Comparison of ENCODE assay signal across 29 cellular contexts in the genomic region with DNA sequence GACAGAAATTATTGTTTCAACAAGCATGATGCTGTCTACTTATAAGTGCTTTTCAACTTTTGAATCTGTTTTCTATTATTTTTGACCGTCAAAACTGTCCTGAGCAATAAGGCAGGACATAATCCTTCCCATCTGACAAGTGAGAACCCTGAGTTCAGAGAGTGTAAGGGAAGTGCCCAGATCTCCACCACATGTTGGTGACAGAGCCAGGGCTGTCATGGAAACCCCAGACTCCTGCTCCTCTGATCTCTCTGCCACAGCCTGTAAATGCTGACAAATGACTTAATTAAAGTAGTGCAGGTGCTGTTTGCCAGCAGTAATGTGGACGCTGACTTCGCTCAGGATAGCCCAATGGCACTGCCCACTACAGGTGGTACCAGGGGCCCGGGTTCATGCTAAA. TPM values are rescaled to one million over a fixed set of nuclear protein-coding genes. Genes with fewer than 3 reads are reported as not detected.
A peak's percentile ranks its signal among the peaks of the same experiment; 100 is the strongest.
DNase-seq lines count a peak whose midpoint lies in the region; TF ChIP-seq lines count a peak whose summit lies in the region.
"Had no signal": no experiment of that assay in that cellular context is flagged by ENCODE, and none has a peak within 500 bp of the region (broad histone marks: within the 10 kb centered on the region; RNA-seq: fewer than 3 reads in every experiment).

No MANE protein-coding gene starts in this region.

- H3K4me1 ChIP-seq in SK-N-SH (ENCODE audit: control insufficient read depth in 1 of 2, insufficient read depth in 2 of 2, low read depth in 1 of 2, low read length in 1 of 2) (peaks cover 0 to 77% of the 10 kb centered on the region in 2 experiments; a peak in 3 of 4 replicates), neural progenitor cell (peaks cover 78% of the 10 kb centered on the region), A673 (ENCODE audit: insufficient read depth, low read length, poor library complexity, severe bottlenecking) (peaks cover 39% of the 10 kb centered on the region)

- DNase-seq in NCI-H1694 treated with DMSO at 0.1 percent for 48 hours (lab: John Stamatoyannopoulos, UW) (peak; percentile 41), NCI-H1694 (lab: John Stamatoyannopoulos, UW) (no peak), NCI-H1105 treated with DMSO at 0.1 percent for 48 hours (lab: John Stamatoyannopoulos, UW) (peak; percentile 51), SK-N-SH (peak; percentile 75), neural progenitor cell (ENCODE audit: low spot score) (no peak), A673 (ENCODE audit: low spot score) (no peak), AG08395 (ENCODE audit: low spot score) (no peak)
- DNase-seq in activated T-cell treated with anti-CD3 and anti-CD28 coated beads, Interleukin-2, amount 50 U/mL, for 1 hour: no peak
- DNase-seq: activated CD4-positive, alpha-beta T cell treated with anti-CD3 and anti-CD28 coated beads for 36 hours; activated T-cell treated with anti-CD3 and anti-CD28 coated beads, Interleukin-2, amount 50 U/mL, for 4 hours; brain microvascular endothelial cell; Caco-2; effector CD8-positive, alpha-beta T cell; EL; erythroblast; foreskin fibroblast; HCEC 1CT; left cardiac atrium; naive B cell; NCI-H1436 treated with DMSO at 0.1 percent for 48 hours; NCI-H446 treated with DMSO at 0.1 percent for 48 hours; Peyer's patch; stimulated activated CD4-positive, alpha-beta T cell treated with anti-CD3 and anti-CD28 coated beads, Interleukin-4, amount 100 ng/mL, for 1 hour; stimulated activated naive B cell treated with anti-CD40 and anti-IgM and Interleukin-4, amounts not matched to agents 10 μg/mL and 1 μg/mL and 100 μg/mL, for 72 hours; T-helper 17 cell had no signal

- peaks cover 9% of the 10 kb centered on the region for H3K27me3 Mint-ChIP-seq in neural progenitor cell (ENCODE audit: insufficient read depth, low read depth)
- H3K27me3 Mint-ChIP-seq: activated CD4-positive, alpha-beta T cell treated with anti-CD3 and anti-CD28 coated beads for 36 hours had no signal

- WGBS in SK-N-SH (ENCODE audit: low lambda C conversion rate): 13% methylated on average over 2 of the region's 4 CpGs

- POLR2A ChIA-PET in SK-N-SH (lab: Yijun Ruan, JAX) (no interaction called here), A673 (lab: Charles Lee; ENCODE audit: low non-redundant PET) (no interaction called here)

- H3K9me3 Mint-ChIP-seq in neural progenitor cell: no peaks in the 10 kb centered on the region
- H3K9me3 Mint-ChIP-seq: activated T-cell treated with anti-CD3 and anti-CD28 coated beads, Interleukin-2, amount 50 U/mL, for 4 hours; naive B cell; stimulated activated naive B cell treated with anti-CD40 and anti-IgM and Interleukin-4, amounts not matched to agents 10 μg/mL and 1 μg/mL and 100 μg/mL, for 72 hours had no signal

- H2AFZ ChIP-seq in SK-N-SH (ENCODE audit: low read depth) (no peak overlapping the region), neural progenitor cell (replicated peaks) (no peak overlapping the region)

- peaks cover 89% of the 10 kb centered on the region for H3K4me1 Mint-ChIP-seq in neural progenitor cell
- H3K4me1 Mint-ChIP-seq: activated CD4-positive, alpha-beta T cell treated with anti-CD3 and anti-CD28 coated beads for 36 hours; naive B cell; stimulated activated naive B cell treated with anti-CD40 and anti-IgM and Interleukin-4, amounts not matched to agents 10 μg/mL and 1 μg/mL and 100 μg/mL, for 72 hours had no signal

- 0 out of 4 replicates have a peak, but pooled peaks of 1 of the 2 experiments have one; percentile 58 for TF ChIP-seq EP300 in SK-N-SH (IDR thresholded peaks at IDR 0.05; ENCODE audit: borderline replicate concordance in 1 of 2, low read depth in 1 of 2, low read length in 1 of 2)

- no peak for TF ChIP-seq CTCF in SK-N-SH (IDR thresholded peaks at IDR 0.05)
- no peak for TF ChIP-seq CTCF in neural progenitor cell (IDR thresholded peaks at IDR 0.05)
- no peak for TF ChIP-seq CTCF in A673 (conservative IDR thresholded peaks at IDR 0.05; ENCODE audit: low read depth, low read length)

- no peak overlapping the region for H3K4me3 Mint-ChIP-seq in neural progenitor cell
- H3K4me3 Mint-ChIP-seq: activated CD4-positive, alpha-beta T cell treated with anti-CD3 and anti-CD28 coated beads for 36 hours; activated T-cell treated with anti-CD3 and anti-CD28 coated beads, Interleukin-2, amount 50 U/mL, for 4 hours; naive B cell; stimulated activated naive B cell treated with anti-CD40 and anti-IgM and Interleukin-4, amounts not matched to agents 10 μg/mL and 1 μg/mL and 100 μg/mL, for 72 hours; T-helper 17 cell had no signal

- peaks cover 3% of the 10 kb centered on the region for H3K36me3 Mint-ChIP-seq in neural progenitor cell
- H3K36me3 Mint-ChIP-seq: naive B cell; stimulated activated naive B cell treated with anti-CD40 and anti-IgM and Interleukin-4, amounts not matched to agents 10 μg/mL and 1 μg/mL and 100 μg/mL, for 72 hours had no signal

- H3K9ac ChIP-seq in SK-N-SH (no peak overlapping the region), neural progenitor cell (no peak overlapping the region)

- no peaks in the 10 kb centered on the region for H3K36me3 ChIP-seq in SK-N-SH (replicated peaks in 1 of 2; ENCODE audit: control insufficient read depth in 1 of 2, insufficient read depth in 2 of 2, low read length in 1 of 2)
- no peaks in the 10 kb centered on the region for H3K36me3 ChIP-seq in neural progenitor cell
- no peaks in the 10 kb centered on the region for H3K36me3 ChIP-seq in A673 (ENCODE audit: insufficient read depth, low read length, poor library complexity, severe bottlenecking)
- H3K36me3 ChIP-seq: brain microvascular endothelial cell, Peyer's patch, suprapubic skin had no signal

- H3K4me3 ChIP-seq in SK-N-SH (ENCODE audit: low read depth in 2 of 2, low read length in 1 of 2) (no peak overlapping the region), neural progenitor cell (no peak overlapping the region), A673 (ENCODE audit: low read depth, low read length, poor library complexity, severe bottlenecking) (no peak overlapping the region)
- H3K4me3 ChIP-seq: Peyer's patch, suprapubic skin had no signal

- H3K4me2 ChIP-seq in SK-N-SH (no peak overlapping the region), neural progenitor cell (peak overlapping the region; percentile 53)

- intact Hi-C loops in A673 (cut with micrococcal nuclease; ENCODE audit: unreplicated experiment): no loop called here

- CTCF ChIA-PET in SK-N-SH (lab: Yijun Ruan, JAX): interaction anchor here (1.2 to 3.5 kb wide), 5 partner anchors 13 to 140 kb away, joined by 4 to 49 read pairs (median 6); a partner anchor contains a TSS
- CTCF ChIA-PET in A673 (lab: Charles Lee): no interaction called here

- no peaks in the 10 kb centered on the region for H3K9me3 ChIP-seq in SK-N-SH
- H3K9me3 ChIP-seq in neural progenitor cell (ENCODE audit: low read depth): no peaks in the 10 kb centered on the region
- H3K9me3 ChIP-seq in A673 (ENCODE audit: low read depth, low read length, poor library complexity, severe bottlenecking): no peaks in the 10 kb centered on the region
- H3K9me3 ChIP-seq: Caco-2, Peyer's patch, suprapubic skin had no signal

- H3K27ac Mint-ChIP-seq in neural progenitor cell: peak overlapping the region; percentile 19
- H3K27ac Mint-ChIP-seq: activated CD4-positive, alpha-beta T cell treated with anti-CD3 and anti-CD28 coated beads for 36 hours; stimulated activated naive B cell treated with anti-CD40 and anti-IgM and Interleukin-4, amounts not matched to agents 10 μg/mL and 1 μg/mL and 100 μg/mL, for 72 hours had no signal

- H4K20me1 ChIP-seq in SK-N-SH (ENCODE audit: insufficient read depth) (no peaks in the 10 kb centered on the region), neural progenitor cell (ENCODE audit: low read depth) (no peaks in the 10 kb centered on the region)

- H3K79me2 ChIP-seq in SK-N-SH (ENCODE audit: insufficient read depth): no peaks in the 10 kb centered on the region
- no peaks in the 10 kb centered on the region for H3K79me2 ChIP-seq in neural progenitor cell (ENCODE audit: low read depth)

- peak overlapping the region in 1 of 2 experiments; percentile 60; a peak in 2 of 4 replicates for H3K27ac ChIP-seq in SK-N-SH (ENCODE audit: low read depth in 2 of 2, low read length in 1 of 2)
- no peak overlapping the region for H3K27ac ChIP-seq in neural progenitor cell
- no peak overlapping the region for H3K27ac ChIP-seq in A673 (ENCODE audit: low read depth, low read length, poor library complexity, severe bottlenecking)
- H3K27ac ChIP-seq: brain microvascular endothelial cell, Peyer's patch, suprapubic skin had no signal

- no peaks in the 10 kb centered on the region for H3F3A ChIP-seq in SK-N-SH (replicated peaks; ENCODE audit: insufficient read depth)
- H3F3A ChIP-seq in neural progenitor cell (ENCODE audit: low read depth): peaks cover 34% of the 10 kb centered on the region

- TF ChIP-seq RAD21 in SK-N-SH (IDR thresholded peaks at IDR 0.05; ENCODE audit: low read length): no peak

- no peaks in the 10 kb centered on the region for H3K9me2 ChIP-seq in SK-N-SH

- no TSS peak for BruUV-seq in A673 (replicated peaks; lab: Mats Ljungman, UMichigan)

- no peaks in the 10 kb centered on the region for H3K27me3 ChIP-seq in SK-N-SH (ENCODE audit: insufficient read depth)
- no peaks in the 10 kb centered on the region for H3K27me3 ChIP-seq in neural progenitor cell
- no peaks in the 10 kb centered on the region for H3K27me3 ChIP-seq in A673 (replicated peaks; ENCODE audit: insufficient read depth, low read depth, low read length, poor library complexity)
- H3K27me3 ChIP-seq: brain microvascular endothelial cell, Peyer's patch, suprapubic skin had no signal

TF ChIP-seq in SK-N-SH, 30 proteins besides CTCF, POLR2A, EP300 and RAD21 (continues in another document):
- TF ChIP-seq TCF12 (IDR thresholded peaks at IDR 0.05) (no peak), MXI1 (IDR thresholded peaks at IDR 0.05; ENCODE audit: low read depth, low read length) (peak; percentile 97), GABPA (IDR thresholded peaks at IDR 0.05; ENCODE audit: low read depth) (no peak), FOXM1 (IDR thresholded peaks at IDR 0.05; ENCODE audit: low read depth) (no peak), EZH2phosphoT487 (IDR thresholded peaks at IDR 0.05; ENCODE audit: borderline replicate concordance, low read depth) (no peak), MEF2A (IDR thresholded peaks at IDR 0.05; ENCODE audit: borderline replicate concordance, low read depth) (no peak), TAF1 (IDR thresholded peaks at IDR 0.05; ENCODE audit: borderline replicate concordance, low read depth, low read length) (no peak)

RNA-seq across cellular contexts. Expression of a gene that starts 40.3 kb away (rescaled TPM):
- polyA plus RNA-seq in SK-N-SH (2012; rRNA removed): 0.10 and 0.21 TPM in 2 replicates
- polyA plus RNA-seq in SK-N-SH (2012; cell fraction: cytosol; rRNA removed): 0.15 and 0.30 TPM in 2 replicates
- 0.04 and 0.07 TPM in 2 replicates for polyA plus RNA-seq in SK-N-SH (2012; cell fraction: nucleus; rRNA removed)
- total RNA-seq in neural progenitor cell (ENCODE audit: low replicate concordance): 4.9 and 10.7 TPM in 2 replicates
- total RNA-seq in A673 (2021): 0.39 and 0.66 TPM in 2 replicates
- total RNA-seq: activated CD4-positive, alpha-beta T cell treated with anti-CD3 and anti-CD28 coated beads for 36 hours; activated CD8-positive, alpha-beta memory T cell treated with anti-CD3 and anti-CD28 coated beads for 36 hours; activated T-cell treated with anti-CD3 and anti-CD28 coated beads, Interleukin-2, amount 50 U/mL, for 4 hours; Caco-2; osteoblast; T-helper 17 cell had no signal
- polyA plus RNA-seq: BJ had no signal

Comparison
In these comparisons a context has a peak if more than half of its experiments do, and no peak if none do; other contexts are left out.
1. DNase-seq: peak in NCI-H1694 treated with DMSO at 0.1 percent for 48 hours (single experiment), NCI-H1105 treated with DMSO at 0.1 percent for 48 hours (single experiment) and SK-N-SH (single experiment); none in NCI-H1694 (single experiment), neural progenitor cell (single experiment), A673 (single experiment), AG08395 (single experiment) and activated T-cell treated with anti-CD3 and anti-CD28 coated beads, Interleukin-2, amount 50 U/mL, for 1 hour (single experiment).